16 cellular contexts compared by ENCODE assay signal in genomic region chr2:17818235-17818634, GRCh38. TPM values are rescaled to one million over a fixed set of nuclear protein-coding genes. Genes with fewer than 3 reads are reported as not detected.
DNase-seq lines count a peak whose midpoint lies in the region; ATAC-seq, FAIRE-seq and TF ChIP-seq lines count a peak whose summit lies in the region.
"Had no signal": no experiment of that assay in that cellular context is flagged by ENCODE, and none has a peak within 500 bp of the region (broad histone marks: within the 10 kb centered on the region; RNA-seq: fewer than 3 reads in every experiment).

No MANE protein-coding gene starts in this region.

- H3K4me3 ChIP-seq in A549 (no peak overlapping the region), OCI-LY3 (ENCODE audit: low read length) (no peak overlapping the region), adrenal gland (no peak overlapping the region)
- no peak overlapping the region for H3K4me3 ChIP-seq in BLaER1 treated with 17β-estradiol and CSF1 and Interleukin-3, amounts not matched to agents 10 nM and 100 nM
- H3K4me3 ChIP-seq: GM12878 had no signal

- POLR2A ChIA-PET in A549 (lab: Yijun Ruan, JAX) = no interaction called here

- no peak for TF ChIP-seq CTCF in A549 (IDR thresholded peaks at IDR 0.05)
- no peak for TF ChIP-seq CTCF in OCI-LY3 (IDR thresholded peaks at IDR 0.05; ENCODE audit: low read depth, low read length)
- TF ChIP-seq CTCF in adrenal gland (IDR thresholded peaks at IDR 0.05) = no peak

- no peak for TF ChIP-seq RAD21 in A549 (conservative IDR thresholded peaks at IDR 0.05 in 1 of 2, IDR thresholded peaks at IDR 0.05 in 1 of 2)

- H3K9ac ChIP-seq in BLaER1 treated with 17β-estradiol and CSF1 and Interleukin-3, amounts not matched to agents 10 nM and 100 nM = peak overlapping the region in 9 of 11 experiments; percentile 54 to 94 (median 89); a peak in 16 of 22 replicates
- H3K9ac ChIP-seq in OCI-LY3 (ENCODE audit: low read length) = peak overlapping the region; percentile 34; the same call in 1 of the 2 replicates

- no peaks in the 10 kb centered on the region for H3K27me3 ChIP-seq in BLaER1 treated with 17β-estradiol and CSF1 and Interleukin-3, amounts not matched to agents 10 nM and 100 nM
- H3K27me3 ChIP-seq in OCI-LY3 (ENCODE audit: low read depth, low read length) = no peaks in the 10 kb centered on the region
- H3K27me3 ChIP-seq in adrenal gland = no peaks in the 10 kb centered on the region

- FAIRE-seq in A549 (lab: Jason Lieb, UNC) = no peak
- FAIRE-seq in colon (lab: Jason Lieb, UNC) = peak; percentile 58
- FAIRE-seq: GM12878, GM18507 had no signal

- TF ChIP-seq POLR2A in A549 (IDR thresholded peaks at IDR 0.05; ENCODE audit: low read length) (no peak), adrenal gland (IDR thresholded peaks at IDR 0.05) (no peak)

- TF ChIP-seq EP300 in A549 (IDR thresholded peaks at IDR 0.05) = no peak

- no peak for DNase-seq in A549 (ENCODE audit: low read depth in 1 of 2, low spot score in 1 of 2)
- no peak for DNase-seq in adrenal gland
- DNase-seq in cerebellar nuclear complex (lab: John Stamatoyannopoulos, UW) = no peak
- no peak for DNase-seq in stimulated activated CD4-positive, alpha-beta T cell treated with anti-CD3 and anti-CD28 coated beads, Interleukin-15, amount 100 ng/mL, for 24 hours
- DNase-seq: AML-193; C1 segment of cervical spinal cord; CD4-positive, alpha-beta memory T cell; DMS79; GOT3; H9 had no signal

- H2AFZ ChIP-seq in OCI-LY3 (ENCODE audit: low read depth, low read length) = 0 out of 2 replicates have a peak overlapping the region, but pooled peaks have one; percentile 12

- H3K4me1 ChIP-seq in A549 = no peaks in the 10 kb centered on the region
- H3K4me1 ChIP-seq in BLaER1 treated with 17β-estradiol and CSF1 and Interleukin-3, amounts not matched to agents 10 nM and 100 nM = peaks cover 89 to 100% (median 95%) of the 10 kb centered on the region in 10 experiments
- H3K4me1 ChIP-seq in OCI-LY3 (ENCODE audit: low read length) = peaks cover 80% of the 10 kb centered on the region
- H3K4me1 ChIP-seq in adrenal gland (replicated peaks in 1 of 2) = peaks cover 0 to 15% of the 10 kb centered on the region in 2 donors

- no peaks in the 10 kb centered on the region for H3K79me2 ChIP-seq in OCI-LY3 (ENCODE audit: low read length)

- intact Hi-C loops in adrenal gland (cut with DNase I) = no loop called here

- H3K9me3 ChIP-seq in A549 (no peaks in the 10 kb centered on the region), OCI-LY3 (ENCODE audit: insufficient read depth, low read length) (no peaks in the 10 kb centered on the region), adrenal gland (replicated peaks in 1 of 3) (no peaks in the 10 kb centered on the region)
- no peaks in the 10 kb centered on the region for H3K9me3 ChIP-seq in BLaER1 treated with 17β-estradiol and CSF1 and Interleukin-3, amounts not matched to agents 10 nM and 100 nM (replicated peaks in 1 of 11)

- H4K20me1 ChIP-seq in BLaER1 treated with 17β-estradiol and CSF1 and Interleukin-3, amounts not matched to agents 10 nM and 100 nM = no peaks in the 10 kb centered on the region
- H4K20me1 ChIP-seq in OCI-LY3 (ENCODE audit: insufficient read depth, low read length) = no peaks in the 10 kb centered on the region

- ATAC-seq in A549 = no peak
- no peak for ATAC-seq in HG02938 (IDR thresholded peaks at IDR 0.05; ENCODE audit: unreplicated experiment)
- ATAC-seq: GM12878 had no signal

- H3K27ac ChIP-seq in A549 = no peak overlapping the region
- peak overlapping the region; percentile 52 to 100 (median 99); a peak in 21 of 22 replicates for H3K27ac ChIP-seq in BLaER1 treated with 17β-estradiol and CSF1 and Interleukin-3, amounts not matched to agents 10 nM and 100 nM
- no peak overlapping the region for H3K27ac ChIP-seq in OCI-LY3 (ENCODE audit: low read length)
- H3K27ac ChIP-seq in adrenal gland = no peak overlapping the region

- 23% methylated on average over 1 of the region's 1 CpG for WGBS in A549 (ENCODE audit: missing lambda C conversion rate)
- 57 to 79% (median 68%) methylated on average over 1 of the region's 1 CpG for WGBS in adrenal gland, 4 donors

- H3K4me2 ChIP-seq in A549 (no peak overlapping the region), OCI-LY3 (ENCODE audit: low read length) (peak overlapping the region; percentile 25)
- peak overlapping the region; percentile 66 to 94 (median 81) for H3K4me2 ChIP-seq in BLaER1 treated with 17β-estradiol and CSF1 and Interleukin-3, amounts not matched to agents 10 nM and 100 nM

- no peaks in the 10 kb centered on the region for H3K36me3 ChIP-seq in BLaER1 treated with 17β-estradiol and CSF1 and Interleukin-3, amounts not matched to agents 10 nM and 100 nM
- H3K36me3 ChIP-seq in OCI-LY3 (replicated peaks; ENCODE audit: low read depth, low read length) (no peaks in the 10 kb centered on the region), adrenal gland (replicated peaks in 1 of 2) (no peaks in the 10 kb centered on the region)

- CTCF ChIA-PET in A549 (lab: Yijun Ruan, JAX) = no interaction called here

TF ChIP-seq in A549, 52 proteins besides CTCF, POLR2A, EP300 and RAD21:
- TF ChIP-seq HOXA7 (CRISPR knock-in tag; IDR thresholded peaks at IDR 0.05) (no peak), MAFK (IDR thresholded peaks at IDR 0.05; ENCODE audit: partially characterized antibody) (peak; percentile 30)

RNA-seq across cellular contexts. Expression of gene MSGN1, which starts 2.0 kb away (rescaled TPM):
- polyA plus RNA-seq in A549 (2011; rRNA removed) (not detected in 2 replicates), A549 (2017; fragmentation: RNase III; extraction: RNeasy Plus Mini Kit Qiagen cat#74134 plus additional on column Dnase treatment) (not detected in 3 replicates), adrenal gland (not detected)
- polyA plus RNA-seq in A549 (2012; cell fraction: cytosol; rRNA removed) = not detected in 2 replicates
- polyA plus RNA-seq in A549 (2012; cell fraction: nucleus; rRNA removed) = not detected in 2 replicates
- polyA minus RNA-seq in A549 (2011; rRNA and poly(A)+ RNA removed) = not detected in 2 replicates
- not detected for total RNA-seq in adrenal gland
- total RNA-seq: CD4-positive, alpha-beta memory T cell; H9 had no signal
- polyA plus RNA-seq: CD4-positive, alpha-beta memory T cell; GM12878 had no signal

Comparison
In these comparisons a context has a peak if more than half of its experiments do, and no peak if none do; other contexts are left out.
1. H3K27ac ChIP-seq: peak in BLaER1 treated with 17β-estradiol and CSF1 and Interleukin-3, amounts not matched to agents 10 nM and 100 nM (11 of 11); none in A549 (0 of 2), OCI-LY3 (single experiment) and adrenal gland (0 of 5).